Comparison of ENCODE assay signal across 8 cellular contexts in the genomic region with DNA sequence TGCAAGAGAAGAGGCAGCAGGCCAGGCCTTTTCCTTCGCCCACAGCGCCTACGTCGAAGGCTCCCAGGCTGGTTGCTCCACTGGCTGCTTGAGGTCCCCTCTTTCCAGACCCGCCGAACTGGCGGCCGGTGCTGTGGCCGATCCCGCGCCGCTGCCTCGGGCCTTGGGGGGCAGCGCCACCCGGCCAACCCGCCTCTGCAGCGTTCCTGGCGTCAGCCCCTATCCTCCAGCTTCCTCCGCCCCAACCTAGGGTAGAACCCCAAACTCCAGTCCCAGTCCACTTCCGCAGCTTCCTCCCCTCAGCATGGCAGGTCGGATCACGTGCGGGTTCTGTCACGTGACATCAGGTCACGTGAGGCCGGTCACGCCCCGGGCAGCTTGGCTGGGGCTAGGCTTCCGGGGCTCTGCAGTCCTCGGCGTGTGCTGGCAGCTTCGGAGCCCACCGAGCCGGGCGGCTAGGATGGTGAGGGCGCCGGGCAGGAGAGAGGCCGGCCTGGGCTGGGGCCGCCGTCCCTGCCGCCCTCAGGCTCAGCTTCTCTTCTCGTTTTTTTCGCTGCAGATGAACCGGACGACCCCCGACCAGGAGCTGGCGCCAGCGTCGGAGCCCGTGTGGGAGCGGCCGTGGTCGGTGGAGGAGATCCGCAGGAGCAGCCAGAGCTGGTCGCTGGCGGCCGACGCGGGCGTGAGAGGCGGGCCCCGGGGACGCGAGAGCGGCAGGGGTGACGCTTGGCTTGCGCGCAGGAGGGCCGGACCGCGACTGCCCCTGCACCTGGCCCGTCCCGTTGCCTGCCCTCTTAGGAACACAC. TPM values are rescaled to one million over a fixed set of nuclear protein-coding genes. Genes with fewer than 3 reads are reported as not detected.
A peak's percentile ranks its signal among the peaks of the same experiment; 100 is the strongest.
DNase-seq lines count a peak whose midpoint lies in the region; ATAC-seq, FAIRE-seq and TF ChIP-seq lines count a peak whose summit lies in the region.
"Not testable (repeated sequence)": the region's sequence is repeated elsewhere in the genome, so short reads cannot be mapped to it uniquely, and the experiment has no call there.

A gene with protein sequence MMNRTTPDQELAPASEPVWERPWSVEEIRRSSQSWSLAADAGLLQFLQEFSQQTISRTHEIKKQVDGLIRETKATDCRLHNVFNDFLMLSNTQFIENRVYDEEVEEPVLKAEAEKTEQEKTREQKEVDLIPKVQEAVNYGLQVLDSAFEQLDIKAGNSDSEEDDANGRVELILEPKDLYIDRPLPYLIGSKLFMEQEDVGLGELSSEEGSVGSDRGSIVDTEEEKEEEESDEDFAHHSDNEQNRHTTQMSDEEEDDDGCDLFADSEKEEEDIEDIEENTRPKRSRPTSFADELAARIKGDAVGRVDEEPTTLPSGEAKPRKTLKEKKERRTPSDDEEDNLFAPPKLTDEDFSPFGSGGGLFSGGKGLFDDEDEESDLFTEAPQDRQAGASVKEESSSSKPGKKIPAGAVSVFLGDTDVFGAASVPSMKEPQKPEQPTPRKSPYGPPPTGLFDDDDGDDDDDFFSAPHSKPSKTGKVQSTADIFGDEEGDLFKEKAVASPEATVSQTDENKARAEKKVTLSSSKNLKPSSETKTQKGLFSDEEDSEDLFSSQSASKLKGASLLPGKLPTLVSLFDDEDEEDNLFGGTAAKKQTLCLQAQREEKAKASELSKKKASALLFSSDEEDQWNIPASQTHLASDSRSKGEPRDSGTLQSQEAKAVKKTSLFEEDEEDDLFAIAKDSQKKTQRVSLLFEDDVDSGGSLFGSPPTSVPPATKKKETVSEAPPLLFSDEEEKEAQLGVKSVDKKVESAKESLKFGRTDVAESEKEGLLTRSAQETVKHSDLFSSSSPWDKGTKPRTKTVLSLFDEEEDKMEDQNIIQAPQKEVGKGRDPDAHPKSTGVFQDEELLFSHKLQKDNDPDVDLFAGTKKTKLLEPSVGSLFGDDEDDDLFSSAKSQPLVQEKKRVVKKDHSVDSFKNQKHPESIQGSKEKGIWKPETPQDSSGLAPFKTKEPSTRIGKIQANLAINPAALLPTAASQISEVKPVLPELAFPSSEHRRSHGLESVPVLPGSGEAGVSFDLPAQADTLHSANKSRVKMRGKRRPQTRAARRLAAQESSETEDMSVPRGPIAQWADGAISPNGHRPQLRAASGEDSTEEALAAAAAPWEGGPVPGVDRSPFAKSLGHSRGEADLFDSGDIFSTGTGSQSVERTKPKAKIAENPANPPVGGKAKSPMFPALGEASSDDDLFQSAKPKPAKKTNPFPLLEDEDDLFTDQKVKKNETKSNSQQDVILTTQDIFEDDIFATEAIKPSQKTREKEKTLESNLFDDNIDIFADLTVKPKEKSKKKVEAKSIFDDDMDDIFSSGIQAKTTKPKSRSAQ (N-terminal part only) (plus strand): TSS at position 409 of the 806 bp plus-strand sequence. CDS start 52 bp downstream, at position 461.

- H3K4me1 Mint-ChIP-seq in Calu3 (ENCODE audit: low read depth, unreplicated experiment), result not testable (repeated sequence)

- not testable (repeated sequence) for H3K9me1 ChIP-seq in endothelial cell of umbilical vein (replicated peaks; ENCODE audit: control insufficient read depth, extremely low read depth, insufficient read depth, low read length)

- not testable (repeated sequence) for H3K79me2 ChIP-seq in OCI-LY1 (ENCODE audit: insufficient read depth, low read length); endothelial cell of umbilical vein (ENCODE audit: control insufficient read depth, insufficient read depth, low read length)

- H2AFZ ChIP-seq in OCI-LY1 (ENCODE audit: low read length), result not testable (repeated sequence)
- H2AFZ ChIP-seq in endothelial cell of umbilical vein (ENCODE audit: low read depth, low read length), result peak within 1 kb of the TSS; percentile 74

- ATAC-seq in GM21423 (IDR thresholded peaks at IDR 0.05; ENCODE audit: unreplicated experiment), result peak; percentile 90

- not testable (repeated sequence) for H3K27me3 Mint-ChIP-seq in Calu3 (ENCODE audit: unreplicated experiment)

- TF ChIP-seq CTCF in Calu3 (IDR thresholded peaks at IDR 0.05; ENCODE audit: unreplicated experiment); OCI-LY1 (IDR thresholded peaks at IDR 0.05; ENCODE audit: low read length); endothelial cell of umbilical vein (IDR thresholded peaks at IDR 0.05; ENCODE audit: extremely low read depth in 1 of 2, insufficient read depth in 1 of 2, low read depth in 1 of 2, low read length in 2 of 2): not testable (repeated sequence)

- intact Hi-C loops in Calu3 (cut with micrococcal nuclease; ENCODE audit: unreplicated experiment); endothelial cell of umbilical vein (cut with micrococcal nuclease): not testable (repeated sequence)

- POLR2A ChIA-PET in endothelial cell of umbilical vein (lab: Charles Lee), result not testable (repeated sequence)

- DNase-seq in Calu3 (peak; percentile 74), endothelial cell of umbilical vein (ENCODE audit: low read depth, low spot score) (peak; percentile 80), midbrain (lab: John Stamatoyannopoulos, UW) (peak; percentile 91)
- peak; percentile 100 for DNase-seq in activated CD8-positive, alpha-beta memory T cell treated with anti-CD3 and anti-CD28 coated beads, Interleukin-2, amount 50 U/mL, for 48 hours
- DNase-seq in stimulated activated CD8-positive, alpha-beta memory T cell treated with anti-CD3 and anti-CD28 coated beads, Interleukin-15, amount 100 ng/mL, for 48 hours (ENCODE audit: low read depth in 2 of 2), result peak; percentile 76 to 89

- not testable (repeated sequence) for BruUV-seq in Calu3 (replicated peaks; lab: Mats Ljungman, UMichigan); endothelial cell of umbilical vein (replicated peaks; lab: Mats Ljungman, UMichigan)

- H3K27ac Mint-ChIP-seq in Calu3 (ENCODE audit: unreplicated experiment), result not testable (repeated sequence)

- CTCF ChIA-PET in Calu3 (lab: Charles Lee), result not testable (repeated sequence)
- CTCF ChIA-PET in endothelial cell of umbilical vein (lab: Charles Lee), result interaction anchor here (1.3 kb wide), 1 partner anchor 473 kb away, joined by 4 read pairs; no protein-coding TSS in a partner anchor

- H3K4me3 ChIP-seq in HUES48 (ENCODE audit: low read depth, low read length) (peak within 1 kb of the TSS; percentile 76), OCI-LY1 (ENCODE audit: low read depth, low read length, poor library complexity, severe bottlenecking) (peak within 1 kb of the TSS; percentile 80), endothelial cell of umbilical vein (replicated peaks in 1 of 3; ENCODE audit: insufficient read depth in 1 of 3, low read depth in 1 of 3, low read length in 3 of 3) (peak within 1 kb of the TSS; percentile 28 to 96 (median 41))

- not testable (repeated sequence) for H3K4me1 ChIP-seq in HUES48 (ENCODE audit: control insufficient read depth, insufficient read depth, low read length); endothelial cell of umbilical vein (ENCODE audit: control insufficient read depth, extremely low read depth, insufficient read depth, low read length)
- peaks cover 10% of the 10 kb centered on the region for H3K4me1 ChIP-seq in OCI-LY1 (ENCODE audit: insufficient read depth, low read length, severe bottlenecking)

- peak; percentile 88 for FAIRE-seq in endothelial cell of umbilical vein (lab: Jason Lieb, UNC)

- TF ChIP-seq POLR2A in endothelial cell of umbilical vein (IDR thresholded peaks at IDR 0.05; ENCODE audit: low read depth, low read length), result not testable (repeated sequence)

- not testable (repeated sequence) for H3K36me3 ChIP-seq in HUES48 (ENCODE audit: control insufficient read depth, insufficient read depth, low read length); OCI-LY1 (ENCODE audit: insufficient read depth, low read length); endothelial cell of umbilical vein (ENCODE audit: control insufficient read depth in 2 of 2, extremely low read depth in 1 of 2, insufficient read depth in 2 of 2, low read length in 2 of 2)

- peak within 1 kb of the TSS; percentile 78 for H3K4me3 Mint-ChIP-seq in Calu3 (ENCODE audit: low read depth, unreplicated experiment)

- dilution Hi-C loops in endothelial cell of umbilical vein (cut with MboI; ENCODE audit: extremely low pct_ligation_motif_present, low sequenced_read_pairs), result not testable (repeated sequence)

- H4K20me1 ChIP-seq in OCI-LY1 (ENCODE audit: insufficient read depth, low read length); endothelial cell of umbilical vein (replicated peaks; ENCODE audit: control insufficient read depth, extremely low read depth, insufficient read depth, low read length): not testable (repeated sequence)

- not testable (repeated sequence) for H3K27ac ChIP-seq in HUES48 (ENCODE audit: low read depth, low read length); OCI-LY1 (ENCODE audit: low read depth, low read length, poor library complexity, severe bottlenecking); endothelial cell of umbilical vein (ENCODE audit: insufficient read depth, low read depth, low read length)

- H3K4me2 ChIP-seq in OCI-LY1 (ENCODE audit: low read length) (peak within 1 kb of the TSS; percentile 74), endothelial cell of umbilical vein (ENCODE audit: insufficient read depth, low read length) (peak within 1 kb of the TSS; percentile 36)

- not testable (repeated sequence) for H3K9me2 ChIP-seq in OCI-LY1 (ENCODE audit: low read depth, low read length)

- not testable (repeated sequence) for H3K9me3 Mint-ChIP-seq in Calu3 (ENCODE audit: low read depth, unreplicated experiment)

- H3K27me3 ChIP-seq in HUES48 (ENCODE audit: control insufficient read depth, insufficient read depth, low read length); OCI-LY1 (ENCODE audit: insufficient read depth, low read length); endothelial cell of umbilical vein (ENCODE audit: control insufficient read depth in 2 of 2, insufficient read depth in 2 of 2, low read length in 2 of 2): not testable (repeated sequence)

- H3F3A ChIP-seq in OCI-LY1 (ENCODE audit: insufficient read depth, low read length), result not testable (repeated sequence)

- not testable (repeated sequence) for H3K9me3 ChIP-seq in HUES48 (ENCODE audit: control insufficient read depth, insufficient read depth, low read length); OCI-LY1 (ENCODE audit: low read length); endothelial cell of umbilical vein (replicated peaks; ENCODE audit: control insufficient read depth, insufficient read depth, low read length)

- H3K36me3 Mint-ChIP-seq in Calu3 (ENCODE audit: insufficient read depth, unreplicated experiment), result not testable (repeated sequence)

- not testable (repeated sequence) for H3K9ac ChIP-seq in HUES48 (ENCODE audit: low read depth, low read length)
- H3K9ac ChIP-seq in OCI-LY1 (ENCODE audit: low read length), result peak within 1 kb of the TSS; percentile 68
- H3K9ac ChIP-seq in endothelial cell of umbilical vein (replicated peaks; ENCODE audit: extremely low read depth, insufficient read depth, low read length), result peak within 1 kb of the TSS; percentile 51

RNA-seq across cellular contexts. Expression of the gene that starts here (rescaled TPM):
- 24.5 and 32.8 TPM in 2 replicates for total RNA-seq in Calu3 (2022)
- 45.1 and 50.1 TPM in 2 replicates for total RNA-seq in endothelial cell of umbilical vein
- 11.8 and 15.1 TPM in 2 replicates for polyA plus RNA-seq in endothelial cell of umbilical vein
- polyA plus RNA-seq in endothelial cell of umbilical vein (2011; cell fraction: cytosol; rRNA removed), result 20.4 and 22.9 TPM in 2 replicates
- 86.8 and 89.5 TPM in 2 replicates for polyA plus RNA-seq in endothelial cell of umbilical vein (2011; cell fraction: nucleus; rRNA removed)
- polyA plus RNA-seq in endothelial cell of umbilical vein (2012), result 33.6 and 40.6 TPM in 2 replicates
- 27.5 and 30.2 TPM in 2 replicates for polyA minus RNA-seq in endothelial cell of umbilical vein
- 13.6 TPM for polyA minus RNA-seq in endothelial cell of umbilical vein (2011; cell fraction: cytosol; rRNA and poly(A)+ RNA removed)
- 45.6 and 60.4 TPM in 2 replicates for polyA minus RNA-seq in endothelial cell of umbilical vein (2011; cell fraction: nucleus; rRNA and poly(A)+ RNA removed)
